Comparison of ENCODE assay signal across 16 cellular contexts in genomic region chr6:133542056-133542821, GRCh38.
DNase-seq lines count a peak whose midpoint lies in the region; ATAC-seq and TF ChIP-seq lines count a peak whose summit lies in the region.
"Had no signal": no experiment of that assay in that cellular context is flagged by ENCODE, and none has a peak within 500 bp of the region (broad histone marks: within the 10 kb centered on the region; RNA-seq: fewer than 3 reads in every experiment).

No MANE protein-coding gene starts in this region.

- CTCF ChIA-PET in IMR-90 (lab: Yijun Ruan, JAX), result no interaction called here
- CTCF ChIA-PET in T-cell (lab: Charles Lee), result no interaction called here

- no peak overlapping the region for H3K23ac ChIP-seq in IMR-90 (ENCODE audit: low read depth, low read length)

- no peaks in the 10 kb centered on the region for H3K36me3 ChIP-seq in GM23248 (ENCODE audit: low read depth)
- H3K36me3 ChIP-seq in IMR-90 (ENCODE audit: control insufficient read depth, insufficient read depth, low read length), result no peaks in the 10 kb centered on the region
- H3K36me3 ChIP-seq in MM.1S (replicated peaks; ENCODE audit: insufficient read depth, low read length), result no peaks in the 10 kb centered on the region

- peak overlapping the region; percentile 50 for H4K91ac ChIP-seq in IMR-90 (ENCODE audit: insufficient read depth, low read depth, low read length)

- H3K4me3 Mint-ChIP-seq in T-cell, result no peak overlapping the region
- H3K4me3 Mint-ChIP-seq: memory B cell, naive B cell had no signal

- no peaks in the 10 kb centered on the region for H3K36me3 Mint-ChIP-seq in T-cell
- H3K36me3 Mint-ChIP-seq: memory B cell, naive B cell had no signal

- peak overlapping the region; percentile 86; the same call in 2 of the 3 replicates for H2BK15ac ChIP-seq in IMR-90 (ENCODE audit: low read depth, low read length)

- dilution Hi-C loops in IMR-90 (cut with HindIII; ENCODE audit: low sequenced_read_pairs, unreplicated experiment), result no loop called here

- WGBS in GM23248 (ENCODE audit: low coverage in 1 of 2, low lambda C conversion rate in 2 of 2, missing lambda C conversion rate in 2 of 2), 2 experiments, result 77% methylated on average over 9 of the region's 9 CpGs
- 100% methylated on average over 1 of the region's 9 CpGs; no CpG with 5 or more reads in 1 of the 2 experiments for whole genome bisulfite sequencing in IMR-90 (ENCODE audit: extremely low coverage in 2 of 2, insufficient read length in 1 of 2), 2 experiments

- H3K9me2 ChIP-seq in GM23248 (ENCODE audit: insufficient read depth), result no peaks in the 10 kb centered on the region
- H3K9me2 ChIP-seq in MM.1S (replicated peaks; ENCODE audit: insufficient read depth, low read length), result no peaks in the 10 kb centered on the region

- no peak for TF ChIP-seq POLR2A in IMR-90 (IDR thresholded peaks at IDR 0.05; ENCODE audit: low read depth, low read length)

- H3K79me1 ChIP-seq in IMR-90 (ENCODE audit: low read depth in 1 of 2, low read length in 2 of 2), result no peaks in the 10 kb centered on the region

- POLR2A ChIA-PET in IMR-90 (lab: Charles Lee; ENCODE audit: unreplicated experiment), result no interaction called here
- POLR2A ChIA-PET in T-cell (lab: Charles Lee), result no interaction called here

- peaks cover 14 to 16% of the 10 kb centered on the region in 2 donors for H3K27me3 Mint-ChIP-seq in T-cell

- peak overlapping the region; percentile 68 for H2AK5ac ChIP-seq in IMR-90 (ENCODE audit: low read depth, low read length)

- H3K4me1 Mint-ChIP-seq in T-cell, result no peaks in the 10 kb centered on the region
- H3K4me1 Mint-ChIP-seq: memory B cell, naive B cell had no signal

- peak overlapping the region; percentile 65 for H2BK20ac ChIP-seq in IMR-90 (ENCODE audit: low read depth, low read length)

- in situ Hi-C loops in GM23248 (cut with MboI), result loop anchor here (25.0 kb wide), 1 partner anchor 705 kb away; no protein-coding TSS in a partner anchor
- in situ Hi-C loops in IMR-90 (cut with MboI; ENCODE audit: low sequenced_read_pairs), result no loop called here

- H3K9me3 ChIP-seq in GM23248 (ENCODE audit: low read depth) (no peaks in the 10 kb centered on the region), IMR-90 (ENCODE audit: control insufficient read depth, insufficient read depth, low read length) (no peaks in the 10 kb centered on the region), MM.1S (replicated peaks; ENCODE audit: insufficient read depth, low read length) (no peaks in the 10 kb centered on the region)

- peak overlapping the region; percentile 69 for H2BK120ac ChIP-seq in IMR-90 (ENCODE audit: low read depth, low read length)

- H3K4me1 ChIP-seq in GM23248 (ENCODE audit: insufficient read depth) (peaks cover 12% of the 10 kb centered on the region), IMR-90 (ENCODE audit: control insufficient read depth, insufficient read depth, low read length) (peaks cover 12% of the 10 kb centered on the region), MM.1S (ENCODE audit: low read length) (no peaks in the 10 kb centered on the region)

- TF ChIP-seq RAD21 in IMR-90 (IDR thresholded peaks at IDR 0.05; ENCODE audit: low read length), result no peak

- intact Hi-C loops in IMR-90 (cut with micrococcal nuclease), result no loop called here

- peaks cover 8% of the 10 kb centered on the region; the same call in 1 of the 2 replicates for H3K9me1 ChIP-seq in IMR-90 (ENCODE audit: insufficient read depth, low read length)

- no peak overlapping the region for H3K56ac ChIP-seq in IMR-90 (ENCODE audit: extremely low read depth, insufficient read depth, low read length)

- H4K8ac ChIP-seq in IMR-90 (ENCODE audit: low read depth in 2 of 2, low read length in 2 of 2), result no peak overlapping the region

- H3K4me3 ChIP-seq in GM23248, result no peak overlapping the region
- no peak overlapping the region for H3K4me3 ChIP-seq in IMR-90 (ENCODE audit: insufficient read depth, low read depth, low read length)
- no peak overlapping the region for H3K4me3 ChIP-seq in cardiac fibroblast (replicated peaks in 1 of 2; ENCODE audit: low read depth in 2 of 2, low read length in 2 of 2)
- no peak overlapping the region for H3K4me3 ChIP-seq in MM.1S (ENCODE audit: low read length)

- no peak for TF ChIP-seq CTCF in IMR-90 (conservative IDR thresholded peaks at IDR 0.05; ENCODE audit: low read depth, low read length)
- TF ChIP-seq CTCF in cardiac fibroblast (IDR thresholded peaks at IDR 0.05; ENCODE audit: low read depth, low read length), result no peak
- no peak for TF ChIP-seq CTCF in MM.1S (IDR thresholded peaks at IDR 0.05; ENCODE audit: low read length)

- H4K5ac ChIP-seq in IMR-90 (ENCODE audit: low read depth, low read length), result peak overlapping the region; percentile 89

- H3K27ac ChIP-seq in GM23248, result no peak overlapping the region
- H3K27ac ChIP-seq in IMR-90 (ENCODE audit: insufficient read depth, low read length), result no peak overlapping the region
- H3K27ac ChIP-seq in MM.1S (ENCODE audit: low read length), result no peak overlapping the region
- H3K27ac ChIP-seq: RWPE1 had no signal

- no peak overlapping the region for H2BK5ac ChIP-seq in IMR-90 (ENCODE audit: low read depth, low read length, poor library complexity, severe bottlenecking)

- H2AK9ac ChIP-seq in IMR-90 (replicated peaks; ENCODE audit: low read depth, low read length, poor library complexity), result peak overlapping the region; percentile 51

- ATAC-seq in IMR-90 (ENCODE audit: low read depth) (no peak), HG03159 (IDR thresholded peaks at IDR 0.05; ENCODE audit: unreplicated experiment) (no peak), T-cell (replicated peaks in 1 of 4) (no peak)

- no peaks in the 10 kb centered on the region for H4K20me1 ChIP-seq in GM23248 (ENCODE audit: insufficient read depth)
- H4K20me1 ChIP-seq in IMR-90 (ENCODE audit: insufficient read depth, low read length), result no peaks in the 10 kb centered on the region
- no peaks in the 10 kb centered on the region for H4K20me1 ChIP-seq in MM.1S (ENCODE audit: insufficient read depth, low read length)

- peak; percentile 5 for DNase-seq in GM23248
- peak; percentile 33 for DNase-seq in IMR-90
- DNase-seq in cardiac fibroblast (ENCODE audit: low read depth in 2 of 2), result peak; percentile 3 to 60
- peak; percentile 37 to 80 for DNase-seq in lung microvascular endothelial cell (ENCODE audit: low read depth in 2 of 2)
- no peak for DNase-seq in MM.1S
- no peak for DNase-seq in T-cell
- DNase-seq: activated CD4-positive, alpha-beta T cell treated with anti-CD3 and anti-CD28 coated beads, Interleukin-2, amount 50 U/mL, for 48 hours; caudate nucleus; GF-D8; naive B cell; NCI-H1694 treated with DMSO at 0.1 percent for 48 hours; small intestine; stimulated activated CD4-positive, alpha-beta T cell treated with anti-CD3 and anti-CD28 coated beads, Interleukin-4, amount 100 ng/mL, for 4 hours had no signal

- H3K79me2 ChIP-seq in GM23248 (ENCODE audit: insufficient read depth) (no peaks in the 10 kb centered on the region), MM.1S (ENCODE audit: low read length) (no peaks in the 10 kb centered on the region)

- no peak overlapping the region for H2AFZ ChIP-seq in GM23248
- H2AFZ ChIP-seq in IMR-90 (replicated peaks; ENCODE audit: low read length, poor library complexity), result peak overlapping the region; percentile 51
- no peak overlapping the region for H2AFZ ChIP-seq in MM.1S (ENCODE audit: low read length)

- no TSS peak for BruUV-seq in IMR-90 (replicated peaks; lab: Mats Ljungman, UMichigan)

- H3K14ac ChIP-seq in IMR-90 (replicated peaks; ENCODE audit: low read depth, low read length), result peak overlapping the region; percentile 33; the same call in 1 of the 2 replicates

- peak overlapping the region; percentile 60 for H3K18ac ChIP-seq in IMR-90 (ENCODE audit: low read depth, low read length)

- H3K27me3 ChIP-seq in GM23248 (replicated peaks; ENCODE audit: insufficient read depth) (peaks cover 34% of the 10 kb centered on the region), IMR-90 (ENCODE audit: control insufficient read depth, insufficient read depth, low read length) (no peaks in the 10 kb centered on the region), MM.1S (replicated peaks; ENCODE audit: insufficient read depth, low read length) (no peaks in the 10 kb centered on the region)

- H3K27ac Mint-ChIP-seq in T-cell, result no peak overlapping the region
- H3K27ac Mint-ChIP-seq: memory B cell, naive B cell had no signal

- no peaks in the 10 kb centered on the region for H3K9me3 Mint-ChIP-seq in T-cell
- H3K9me3 Mint-ChIP-seq: memory B cell, naive B cell had no signal

- H3K9ac ChIP-seq in GM23248 (no peak overlapping the region), IMR-90 (ENCODE audit: low read depth, low read length) (no peak overlapping the region), MM.1S (ENCODE audit: low read length) (no peak overlapping the region)

- peak overlapping the region; percentile 51; the same call in 1 of the 2 replicates for H3K4ac ChIP-seq in IMR-90 (ENCODE audit: low read depth, low read length)

- no peaks in the 10 kb centered on the region for H3F3A ChIP-seq in GM23248 (ENCODE audit: insufficient read depth)
- H3F3A ChIP-seq in MM.1S (ENCODE audit: insufficient read depth, low read length), result no peaks in the 10 kb centered on the region

- H3K4me2 ChIP-seq in GM23248 (ENCODE audit: unreplicated experiment) (no peak overlapping the region), IMR-90 (ENCODE audit: low read depth, low read length) (no peak overlapping the region), MM.1S (ENCODE audit: low read depth, low read length) (no peak overlapping the region)

TF ChIP-seq in IMR-90, 13 proteins besides CTCF, POLR2A, EP300 and RAD21 (continues in another document):
- TF ChIP-seq MAZ (IDR thresholded peaks at IDR 0.05; ENCODE audit: borderline replicate concordance, low read depth, low read length), result no peak
- TF ChIP-seq FOS (IDR thresholded peaks at IDR 0.05; ENCODE audit: low read depth, low read length), result no peak
- TF ChIP-seq, protein P1, sequence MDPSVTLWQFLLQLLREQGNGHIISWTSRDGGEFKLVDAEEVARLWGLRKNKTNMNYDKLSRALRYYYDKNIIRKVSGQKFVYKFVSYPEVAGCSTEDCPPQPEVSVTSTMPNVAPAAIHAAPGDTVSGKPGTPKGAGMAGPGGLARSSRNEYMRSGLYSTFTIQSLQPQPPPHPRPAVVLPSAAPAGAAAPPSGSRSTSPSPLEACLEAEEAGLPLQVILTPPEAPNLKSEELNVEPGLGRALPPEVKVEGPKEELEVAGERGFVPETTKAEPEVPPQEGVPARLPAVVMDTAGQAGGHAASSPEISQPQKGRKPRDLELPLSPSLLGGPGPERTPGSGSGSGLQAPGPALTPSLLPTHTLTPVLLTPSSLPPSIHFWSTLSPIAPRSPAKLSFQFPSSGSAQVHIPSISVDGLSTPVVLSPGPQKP (IDR thresholded peaks at IDR 0.05; ENCODE audit: borderline replicate concordance, low read depth, low read length), result no peak
- no peak for TF ChIP-seq RFX5 (IDR thresholded peaks at IDR 0.05; ENCODE audit: low read depth, low read length)
- TF ChIP-seq SMC3 (IDR thresholded peaks at IDR 0.05; ENCODE audit: low read depth, low read length), result no peak
- TF ChIP-seq RCOR1 (IDR thresholded peaks at IDR 0.05; ENCODE audit: insufficient replicate concordance, low read length), result no peak
- no peak for TF ChIP-seq CEBPB (IDR thresholded peaks at IDR 0.05; ENCODE audit: low read depth, low read length)
- TF ChIP-seq NFE2L2 (IDR thresholded peaks at IDR 0.05; ENCODE audit: low read depth, low read length), result no peak
- TF ChIP-seq MXI1 (IDR thresholded peaks at IDR 0.05; ENCODE audit: borderline replicate concordance, low read depth, low read length), result no peak
- no peak for TF ChIP-seq MAFK (IDR thresholded peaks at IDR 0.05; ENCODE audit: low read depth, low read length)

Comparison
In these comparisons a context has a peak if more than half of its experiments do, and no peak if none do; other contexts are left out.
1. DNase-seq: peak in GM23248 (single experiment), IMR-90 (single experiment), cardiac fibroblast (2 of 2) and lung microvascular endothelial cell (2 of 2); none in MM.1S (single experiment) and T-cell (0 of 34).